ENCODE assay signal across 28 cellular contexts in the genomic region with DNA sequence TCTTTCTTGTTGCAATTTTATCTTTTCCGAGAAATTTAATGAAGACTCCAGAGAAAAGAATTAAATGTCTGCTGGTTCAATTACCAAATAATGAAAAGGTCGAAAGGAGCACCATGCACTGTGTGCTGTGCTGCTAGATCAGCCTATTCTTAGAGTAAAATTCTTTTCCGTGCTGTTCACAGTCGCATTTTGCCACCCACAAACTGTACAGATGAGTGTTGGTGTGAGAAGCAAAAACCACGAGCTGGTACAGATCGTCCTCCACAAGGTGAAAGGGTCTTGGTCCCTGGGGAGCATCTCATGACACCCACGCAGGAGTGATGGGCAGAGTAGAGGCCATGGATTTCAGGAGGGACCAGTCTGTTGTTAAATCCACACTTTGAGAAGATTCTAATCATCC.
"Had no signal": no experiment of that assay in that cellular context is flagged by ENCODE, and none has a peak within 500 bp of the region (broad histone marks: within the 10 kb centered on the region; RNA-seq: fewer than 3 reads in every experiment).

No MANE protein-coding gene starts in this region.

- H3K36me3 Mint-ChIP-seq: activated naive CD4-positive, alpha-beta T cell treated with anti-CD3 and anti-CD28 coated beads, Interleukin-2, amount 50 U/mL, for 72 hours; activated naive CD8-positive, alpha-beta T cell treated with anti-CD3 and anti-CD28 coated beads, Interleukin-2, amount 10 ng/mL, durations not matched to agents 7 days and 5 days; brain; T-cell had no signal

- H3K27ac ChIP-seq: ascending aorta, breast epithelium, cardiac muscle cell, epithelial cell of prostate, heart left ventricle, WERI-Rb-1 had no signal

- H3K4me3 Mint-ChIP-seq: activated B cell treated with CpG ODN at 0.5 μM for 24 hours; activated CD8-positive, alpha-beta T cell treated with anti-CD3 and anti-CD28 coated beads for 36 hours; activated naive CD8-positive, alpha-beta T cell treated with anti-CD3 and anti-CD28 coated beads, Interleukin-2, amount 10 ng/mL, durations not matched to agents 7 days and 5 days; activated T-cell treated with anti-CD3 and anti-CD28 coated beads, Interleukin-2, amount 50 U/mL, for 4 hours; activated T-helper 17 cell treated with anti-CD3 and anti-CD28 coated beads, Interleukin-2, amount 50 U/mL, for 72 hours; brain; central memory CD8-positive, alpha-beta T cell; T-cell; T-helper 1 cell treated with Interleukin-12 subunit alpha and Interleukin-12 subunit beta and Interleukin-4 antibody, amounts not matched to agents 30 μg/mL and 1 μg/mL, for 36 hours; T-helper 2 cell treated with Interferon-gamma antibody and Interleukin-4, amounts not matched to agents 5 μg/mL and 100 μg/mL, for 36 hours had no signal

- H3K36me3 ChIP-seq: ascending aorta, breast epithelium, cardiac muscle cell, heart left ventricle, WERI-Rb-1 had no signal

- H3K9me3 ChIP-seq: ascending aorta, breast epithelium, heart left ventricle had no signal

- H3K27ac Mint-ChIP-seq: activated B cell treated with CpG ODN at 0.5 μM for 24 hours; activated CD8-positive, alpha-beta T cell treated with anti-CD3 and anti-CD28 coated beads for 36 hours; activated naive CD4-positive, alpha-beta T cell treated with anti-CD3 and anti-CD28 coated beads, Interleukin-2, amount 50 U/mL, for 72 hours; activated naive CD8-positive, alpha-beta T cell treated with anti-CD3 and anti-CD28 coated beads, Interleukin-2, amount 10 ng/mL, durations not matched to agents 7 days and 5 days; activated T-helper 17 cell treated with anti-CD3 and anti-CD28 coated beads, Interleukin-2, amount 50 U/mL, for 72 hours; brain; T-cell; T-helper 1 cell treated with Interleukin-12 subunit alpha and Interleukin-12 subunit beta and Interleukin-4 antibody, amounts not matched to agents 30 μg/mL and 1 μg/mL, for 36 hours; T-helper 2 cell treated with Interferon-gamma antibody and Interleukin-4, amounts not matched to agents 5 μg/mL and 100 μg/mL, for 36 hours had no signal

- ATAC-seq: activated CD4-positive, CD25-positive, alpha-beta regulatory T cell treated with anti-CD3 and anti-CD28 coated beads, Interleukin-2, amount 50 U/mL, for 24 hours; activated CD8-positive, alpha-beta T cell treated with anti-CD3 and anti-CD28 coated beads for 36 hours; activated naive CD4-positive, alpha-beta T cell treated with anti-CD3 and anti-CD28 coated beads, Interleukin-2, amount 50 U/mL, for 72 hours; activated T-cell treated with anti-CD3 and anti-CD28 coated beads, Interleukin-2, amount 50 U/mL, for 4 hours; activated T-helper 17 cell treated with anti-CD3 and anti-CD28 coated beads, Interleukin-2, amount 50 U/mL, for 72 hours; heart left ventricle; T-cell had no signal

- H3K4me1 ChIP-seq: ascending aorta, breast epithelium, heart left ventricle had no signal

- H3K9me3 Mint-ChIP-seq: activated CD8-positive, alpha-beta T cell treated with anti-CD3 and anti-CD28 coated beads for 36 hours; activated naive CD4-positive, alpha-beta T cell treated with anti-CD3 and anti-CD28 coated beads, Interleukin-2, amount 50 U/mL, for 72 hours; activated naive CD8-positive, alpha-beta T cell treated with anti-CD3 and anti-CD28 coated beads, Interleukin-2, amount 10 ng/mL, durations not matched to agents 7 days and 5 days; activated T-cell treated with anti-CD3 and anti-CD28 coated beads, Interleukin-2, amount 50 U/mL, for 4 hours; activated T-helper 17 cell treated with anti-CD3 and anti-CD28 coated beads, Interleukin-2, amount 50 U/mL, for 72 hours; central memory CD8-positive, alpha-beta T cell; T-cell; T-helper 1 cell treated with Interleukin-12 subunit alpha and Interleukin-12 subunit beta and Interleukin-4 antibody, amounts not matched to agents 30 μg/mL and 1 μg/mL, for 36 hours; T-helper 2 cell treated with Interferon-gamma antibody and Interleukin-4, amounts not matched to agents 5 μg/mL and 100 μg/mL, for 36 hours had no signal

- DNase-seq: activated B cell treated with CpG ODN at 0.5 μM for 24 hours; activated CD4-positive, alpha-beta T cell treated with anti-CD3 and anti-CD28 coated beads for 48 hours; activated CD4-positive, alpha-beta T cell treated with anti-CD3 and anti-CD28 coated beads, Interleukin-2, amount 50 U/mL, for 1 hour; activated CD4-positive, alpha-beta T cell treated with anti-CD3 and anti-CD28 coated beads, Interleukin-2, amount 50 U/mL, for 48 hours; activated CD8-positive, alpha-beta memory T cell treated with anti-CD3 and anti-CD28 coated beads for 24 hours; activated CD8-positive, alpha-beta T cell treated with anti-CD3 and anti-CD28 coated beads for 36 hours; activated effector memory CD4-positive, alpha-beta T cell treated with Interleukin-2 at 50 U/mL for 16 hours; activated gamma-delta T cell treated with Interleukin-2 at 50 U/mL for 16 hours; activated naive CD4-positive, alpha-beta T cell treated with Interleukin-2 at 50 U/mL for 16 hours; activated naive CD8-positive, alpha-beta T cell treated with anti-CD3 and anti-CD28 coated beads, Interleukin-2, amount 10 ng/mL, durations not matched to agents 7 days and 5 days; activated T-cell treated with anti-CD3 and anti-CD28 coated beads, Interleukin-2, amount 50 U/mL, for 4 hours; effector CD8-positive, alpha-beta T cell; foreskin fibroblast; heart left ventricle; T-cell; T1000; WERI-Rb-1 had no signal

- H3K27me3 Mint-ChIP-seq: activated B cell treated with CpG ODN at 0.5 μM for 24 hours; activated naive CD8-positive, alpha-beta T cell treated with anti-CD3 and anti-CD28 coated beads, Interleukin-2, amount 10 ng/mL, durations not matched to agents 7 days and 5 days; brain had no signal

- H3K4me3 ChIP-seq: ascending aorta, breast epithelium, cardiac muscle cell, heart left ventricle had no signal

- H3K4me1 Mint-ChIP-seq: activated B cell treated with CpG ODN at 0.5 μM for 24 hours; activated naive CD8-positive, alpha-beta T cell treated with anti-CD3 and anti-CD28 coated beads, Interleukin-2, amount 10 ng/mL, durations not matched to agents 7 days and 5 days; activated T-helper 17 cell treated with anti-CD3 and anti-CD28 coated beads, Interleukin-2, amount 50 U/mL, for 72 hours; brain; central memory CD8-positive, alpha-beta T cell; T-cell had no signal

- H3K27me3 ChIP-seq: ascending aorta, breast epithelium, cardiac muscle cell had no signal
